In the genomic region with DNA sequence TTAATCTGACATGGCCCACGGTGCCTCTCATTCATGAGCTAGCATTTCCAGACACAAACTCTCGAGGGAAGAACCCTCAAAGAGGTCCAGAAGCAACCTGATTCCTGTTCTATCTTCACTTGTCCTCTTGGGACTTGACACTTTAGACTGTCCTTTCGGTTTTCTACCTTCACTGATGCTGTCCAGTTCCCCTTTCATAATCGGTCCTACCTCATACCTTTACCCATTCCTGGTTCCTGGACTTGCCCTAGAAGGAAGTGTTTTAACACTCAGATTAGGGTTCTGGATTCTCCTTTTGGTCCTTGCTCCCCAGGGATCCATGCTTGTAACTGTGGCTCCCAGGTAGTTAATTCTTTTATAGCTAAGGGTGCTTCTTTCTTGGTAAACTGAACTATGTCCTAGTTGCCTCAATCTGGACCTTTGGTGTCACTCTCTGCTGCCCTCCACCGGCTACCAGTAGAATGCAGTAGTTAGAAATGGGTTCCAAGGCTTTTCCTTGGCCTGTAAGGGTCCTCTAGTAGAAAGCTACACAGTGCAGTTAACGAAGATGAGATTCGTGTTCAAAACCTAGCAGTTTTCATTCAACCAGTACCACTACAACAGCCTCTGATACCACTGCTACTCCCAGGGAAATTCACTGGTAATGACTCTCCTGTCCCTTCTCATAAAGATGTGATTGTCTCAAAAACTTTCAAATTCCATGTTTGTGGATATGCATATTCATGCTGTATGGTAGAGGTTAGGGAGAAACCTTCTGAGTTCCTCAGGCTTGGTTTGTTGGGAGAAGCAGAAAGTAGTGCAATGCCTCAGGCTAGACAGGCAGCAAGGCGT, we compare ENCODE assay signal across 9 cellular contexts.
DNase-seq lines count a peak whose midpoint lies in the region; ATAC-seq, FAIRE-seq and TF ChIP-seq lines count a peak whose summit lies in the region.
"Had no signal": no experiment of that assay in that cellular context is flagged by ENCODE, and none has a peak within 500 bp of the region (broad histone marks: within the 10 kb centered on the region; RNA-seq: fewer than 3 reads in every experiment).

No MANE protein-coding gene starts in this region.

- no peak overlapping the region for H2AK5ac ChIP-seq in IMR-90 (ENCODE audit: low read depth, low read length)

- H3K4me2 ChIP-seq in IMR-90 (ENCODE audit: low read depth, low read length): no peak overlapping the region

- H3K4me3 Mint-ChIP-seq in activated T-helper 2 cell treated with anti-CD3 and anti-CD28 coated beads, Interferon-gamma antibody, Interleukin-2, Interleukin-4, amounts not matched to agents 10 μg/mL and 5 μg/mL and 100 μg/mL, durations not matched to agents 14 hours and 24 hours and 36 hours (ENCODE audit: low read depth): no peak overlapping the region
- no peak overlapping the region for H3K4me3 Mint-ChIP-seq in naive thymus-derived CD4-positive, alpha-beta T cell

- no peak overlapping the region for H2BK20ac ChIP-seq in IMR-90 (ENCODE audit: low read depth, low read length)

- H3K27ac Mint-ChIP-seq in activated T-helper 2 cell treated with anti-CD3 and anti-CD28 coated beads, Interferon-gamma antibody, Interleukin-2, Interleukin-4, amounts not matched to agents 10 μg/mL and 5 μg/mL and 100 μg/mL, durations not matched to agents 14 hours and 24 hours and 36 hours: no peak overlapping the region
- H3K27ac Mint-ChIP-seq in naive thymus-derived CD4-positive, alpha-beta T cell: no peak overlapping the region

- H3K4me1 ChIP-seq in IMR-90 (ENCODE audit: control insufficient read depth, insufficient read depth, low read length): no peaks in the 10 kb centered on the region
- no peaks in the 10 kb centered on the region for H3K4me1 ChIP-seq in naive thymus-derived CD4-positive, alpha-beta T cell (ENCODE audit: control insufficient read depth in 2 of 2, insufficient read depth in 2 of 2, low read length in 2 of 2)

- in situ Hi-C loops in IMR-90 (cut with MboI; ENCODE audit: low sequenced_read_pairs): no loop called here

- dilution Hi-C loops in IMR-90 (cut with HindIII; ENCODE audit: low sequenced_read_pairs, unreplicated experiment): no loop called here

- ATAC-seq in GM19395 (IDR thresholded peaks at IDR 0.05; ENCODE audit: unreplicated experiment) (peak; percentile 69), IMR-90 (ENCODE audit: low read depth) (peak; percentile 44; the same call in 1 of the 2 replicates)
- no peak for ATAC-seq in naive thymus-derived CD4-positive, alpha-beta T cell

- no peaks in the 10 kb centered on the region for H3K79me1 ChIP-seq in IMR-90 (ENCODE audit: low read depth in 1 of 2, low read length in 2 of 2)

- H3K9me1 ChIP-seq in IMR-90 (ENCODE audit: insufficient read depth, low read length): 0 out of 2 replicates have a peak, but pooled peaks cover 5% of the 10 kb centered on the region

- H3K4me3 ChIP-seq in IMR-90 (ENCODE audit: insufficient read depth, low read depth, low read length): no peak overlapping the region
- H3K4me3 ChIP-seq in choroid plexus epithelial cell (ENCODE audit: low read depth, low read length): no peak overlapping the region
- H3K4me3 ChIP-seq in naive thymus-derived CD4-positive, alpha-beta T cell (ENCODE audit: low read length): no peak overlapping the region
- H3K4me3 ChIP-seq: SK-N-MC had no signal

- POLR2A ChIA-PET in IMR-90 (lab: Charles Lee; ENCODE audit: unreplicated experiment): no interaction called here
- POLR2A ChIA-PET in naive thymus-derived CD4-positive, alpha-beta T cell (lab: Charles Lee): no interaction called here

- H3K9me3 Mint-ChIP-seq in activated T-helper 2 cell treated with anti-CD3 and anti-CD28 coated beads, Interferon-gamma antibody, Interleukin-2, Interleukin-4, amounts not matched to agents 10 μg/mL and 5 μg/mL and 100 μg/mL, durations not matched to agents 14 hours and 24 hours and 36 hours: no peaks in the 10 kb centered on the region
- H3K9me3 Mint-ChIP-seq in naive thymus-derived CD4-positive, alpha-beta T cell: peaks cover 0 to 6% (median 0%) of the 10 kb centered on the region in 11 donors

- no peak overlapping the region for H2AK9ac ChIP-seq in IMR-90 (replicated peaks; ENCODE audit: low read depth, low read length, poor library complexity)

- H4K8ac ChIP-seq in IMR-90 (ENCODE audit: low read depth in 2 of 2, low read length in 2 of 2): no peak overlapping the region

- no peak overlapping the region for H3K23ac ChIP-seq in IMR-90 (ENCODE audit: low read depth, low read length)

- no peak overlapping the region for H3K18ac ChIP-seq in IMR-90 (ENCODE audit: low read depth, low read length)

- no peak overlapping the region for H2AFZ ChIP-seq in IMR-90 (replicated peaks; ENCODE audit: low read length, poor library complexity)

- H4K91ac ChIP-seq in IMR-90 (ENCODE audit: insufficient read depth, low read depth, low read length): no peak overlapping the region

- H2BK120ac ChIP-seq in IMR-90 (ENCODE audit: low read depth, low read length): no peak overlapping the region

- no peak overlapping the region for H3K27ac ChIP-seq in IMR-90 (ENCODE audit: insufficient read depth, low read length)
- H3K27ac ChIP-seq in naive thymus-derived CD4-positive, alpha-beta T cell (ENCODE audit: low read depth, low read length): no peak overlapping the region
- H3K27ac ChIP-seq: SK-N-MC had no signal

- no peaks in the 10 kb centered on the region for H3K9me3 ChIP-seq in IMR-90 (ENCODE audit: control insufficient read depth, insufficient read depth, low read length)
- no peaks in the 10 kb centered on the region for H3K9me3 ChIP-seq in naive thymus-derived CD4-positive, alpha-beta T cell (ENCODE audit: control insufficient read depth in 2 of 3, low read length in 3 of 3)

- no peaks in the 10 kb centered on the region for H3K36me3 Mint-ChIP-seq in activated T-helper 2 cell treated with anti-CD3 and anti-CD28 coated beads, Interferon-gamma antibody, Interleukin-2, Interleukin-4, amounts not matched to agents 10 μg/mL and 5 μg/mL and 100 μg/mL, durations not matched to agents 14 hours and 24 hours and 36 hours (ENCODE audit: low read depth)
- H3K36me3 Mint-ChIP-seq in naive thymus-derived CD4-positive, alpha-beta T cell: peaks cover 0 to 68% (median 26%) of the 10 kb centered on the region in 5 donors

- no peak overlapping the region for H4K5ac ChIP-seq in IMR-90 (ENCODE audit: low read depth, low read length)

- peak; percentile 48 for TF ChIP-seq CTCF in IMR-90 (conservative IDR thresholded peaks at IDR 0.05; ENCODE audit: low read depth, low read length)
- peak; percentile 74 for TF ChIP-seq CTCF in choroid plexus epithelial cell (conservative IDR thresholded peaks at IDR 0.05; ENCODE audit: low read depth, low read length)

- H2BK5ac ChIP-seq in IMR-90 (ENCODE audit: low read depth, low read length, poor library complexity, severe bottlenecking): no peak overlapping the region

- H3K27me3 Mint-ChIP-seq in activated T-helper 2 cell treated with anti-CD3 and anti-CD28 coated beads, Interferon-gamma antibody, Interleukin-2, Interleukin-4, amounts not matched to agents 10 μg/mL and 5 μg/mL and 100 μg/mL, durations not matched to agents 14 hours and 24 hours and 36 hours (ENCODE audit: low read depth): no peaks in the 10 kb centered on the region
- H3K27me3 Mint-ChIP-seq in naive thymus-derived CD4-positive, alpha-beta T cell: no peaks in the 10 kb centered on the region

- DNase-seq in D341Med (ENCODE audit: low spot score) (peak; percentile 44), IMR-90 (peak; percentile 1), choroid plexus epithelial cell (ENCODE audit: low read depth) (peak; percentile 31), myocyte (ENCODE audit: low read depth) (peak; percentile 22), frontal cortex (ENCODE audit: low spot score in 2 of 2) (no peak)
- DNase-seq in activated T-helper 2 cell treated with anti-CD3 and anti-CD28 coated beads, Interferon-gamma antibody, Interleukin-2, Interleukin-4, amounts not matched to agents 10 μg/mL and 5 μg/mL and 100 μg/mL, durations not matched to agents 14 hours and 24 hours and 36 hours (ENCODE audit: low spot score): no peak
- DNase-seq in naive thymus-derived CD4-positive, alpha-beta T cell: no peak

- TF ChIP-seq POLR2A in IMR-90 (IDR thresholded peaks at IDR 0.05; ENCODE audit: low read depth, low read length): no peak

- BruUV-seq in IMR-90 (replicated peaks; lab: Mats Ljungman, UMichigan): no TSS peak

- H3K36me3 ChIP-seq in IMR-90 (ENCODE audit: control insufficient read depth, insufficient read depth, low read length): no peaks in the 10 kb centered on the region
- no peaks in the 10 kb centered on the region for H3K36me3 ChIP-seq in naive thymus-derived CD4-positive, alpha-beta T cell (ENCODE audit: control insufficient read depth in 2 of 3, insufficient read depth in 3 of 3, low read length in 3 of 3)

- H3K4me1 Mint-ChIP-seq in activated T-helper 2 cell treated with anti-CD3 and anti-CD28 coated beads, Interferon-gamma antibody, Interleukin-2, Interleukin-4, amounts not matched to agents 10 μg/mL and 5 μg/mL and 100 μg/mL, durations not matched to agents 14 hours and 24 hours and 36 hours (ENCODE audit: low read depth): no peaks in the 10 kb centered on the region
- H3K4me1 Mint-ChIP-seq in naive thymus-derived CD4-positive, alpha-beta T cell: peaks cover 0 to 2% (median 0%) of the 10 kb centered on the region in 7 donors

- no peak overlapping the region for H3K9ac ChIP-seq in IMR-90 (ENCODE audit: low read depth, low read length)

- TF ChIP-seq RAD21 in IMR-90 (IDR thresholded peaks at IDR 0.05; ENCODE audit: low read length): peak; percentile 48

- intact Hi-C loops in IMR-90 (cut with micrococcal nuclease): no loop called here
- intact Hi-C loops in activated T-helper 2 cell treated with anti-CD3 and anti-CD28 coated beads, Interferon-gamma antibody, Interleukin-2, Interleukin-4, amounts not matched to agents 10 μg/mL and 5 μg/mL and 100 μg/mL, durations not matched to agents 14 hours and 24 hours and 36 hours (cut with micrococcal nuclease): no loop called here
- intact Hi-C loops in naive thymus-derived CD4-positive, alpha-beta T cell (cut with micrococcal nuclease): no loop called here

- no peak overlapping the region for H3K14ac ChIP-seq in IMR-90 (replicated peaks; ENCODE audit: low read depth, low read length)

- no peak overlapping the region for H3K56ac ChIP-seq in IMR-90 (ENCODE audit: extremely low read depth, insufficient read depth, low read length)

- FAIRE-seq in frontal cortex (lab: Jason Lieb, UNC): no peak

- CTCF ChIA-PET in IMR-90 (lab: Yijun Ruan, JAX): interaction anchor here (0.6 to 0.8 kb wide), 3 partner anchors 23 to 136 kb away, joined by 3 read pairs; no protein-coding TSS in a partner anchor
- CTCF ChIA-PET in naive thymus-derived CD4-positive, alpha-beta T cell (lab: Charles Lee): no interaction called here

- no peak overlapping the region for H3K4ac ChIP-seq in IMR-90 (ENCODE audit: low read depth, low read length)

- no peaks in the 10 kb centered on the region for H3K27me3 ChIP-seq in IMR-90 (ENCODE audit: control insufficient read depth, insufficient read depth, low read length)
- no peaks in the 10 kb centered on the region for H3K27me3 ChIP-seq in naive thymus-derived CD4-positive, alpha-beta T cell (ENCODE audit: control insufficient read depth in 2 of 2, insufficient read depth in 2 of 2, low read length in 2 of 2)

- no peak overlapping the region for H2BK15ac ChIP-seq in IMR-90 (ENCODE audit: low read depth, low read length)

- 60% methylated on average over 1 of the region's 8 CpGs; no CpG with 5 or more reads in 1 of the 2 experiments for WGBS in IMR-90 (ENCODE audit: extremely low coverage in 2 of 2, insufficient read length in 1 of 2), 2 experiments

- H4K20me1 ChIP-seq in IMR-90 (ENCODE audit: insufficient read depth, low read length): no peaks in the 10 kb centered on the region

Comparison
In these comparisons a context has a peak if more than half of its experiments do, and no peak if none do; other contexts are left out.
1. DNase-seq: peak in D341Med (single experiment), IMR-90 (single experiment), choroid plexus epithelial cell (single experiment) and myocyte (single experiment); none in activated T-helper 2 cell treated with anti-CD3 and anti-CD28 coated beads, Interferon-gamma antibody, Interleukin-2, Interleukin-4, amounts not matched to agents 10 μg/mL and 5 μg/mL and 100 μg/mL, durations not matched to agents 14 hours and 24 hours and 36 hours (single experiment), naive thymus-derived CD4-positive, alpha-beta T cell (0 of 9) and frontal cortex (0 of 2).